In genomic region chr2:233811087-233811486, GRCh38 we compare ENCODE assay signal across 27 cellular contexts. TPM values are rescaled to one million over a fixed set of nuclear protein-coding genes. Genes with fewer than 3 reads are reported as not detected.
"Had no signal": no experiment of that assay in that cellular context is flagged by ENCODE, and none has a peak within 500 bp of the region (broad histone marks: within the 10 kb centered on the region; RNA-seq: fewer than 3 reads in every experiment).

No MANE protein-coding gene starts in this region.

- H3K36me3 Mint-ChIP-seq: activated naive CD4-positive, alpha-beta T cell treated with anti-CD3 and anti-CD28 coated beads, Interleukin-2, amount 50 U/mL, for 72 hours; brain; stimulated activated memory B cell treated with anti-CD40 and anti-IgM and Interleukin-4, amounts not matched to agents 10 μg/mL and 1 μg/mL and 100 μg/mL, for 72 hours; type B pancreatic cell had no signal

- H3K36me3 ChIP-seq: colonic mucosa, esophagus squamous epithelium, gastroesophageal sphincter, heart left ventricle, lower lobe of right lung, SJSA1, thoracic aorta had no signal

- DNase-seq: activated CD4-positive, alpha-beta T cell treated with anti-CD3 and anti-CD28 coated beads, Interleukin-2, amount 50 U/mL, for 4 hours; activated gamma-delta T cell treated with Interleukin-2 at 50 U/mL for 16 hours; activated T-cell treated with anti-CD3 and anti-CD28 coated beads for 4 hours; colonic mucosa; esophagus squamous epithelium; left colon; lower lobe of right lung; mesendoderm; mucosa of descending colon; stimulated activated CD4-positive, alpha-beta T cell treated with anti-CD3 and anti-CD28 coated beads, Interleukin-2, amount 100 ng/mL, for 24 hours; T-helper 1 cell had no signal

- H3K4me1 Mint-ChIP-seq: brain; stimulated activated memory B cell treated with anti-CD40 and anti-IgM and Interleukin-4, amounts not matched to agents 10 μg/mL and 1 μg/mL and 100 μg/mL, for 72 hours had no signal

- H3K4me3 ChIP-seq: colonic mucosa, dorsolateral prefrontal cortex, esophagus squamous epithelium, gastroesophageal sphincter, heart left ventricle, lower lobe of right lung, mucosa of descending colon, SJSA1, thoracic aorta had no signal

- H3K27me3 ChIP-seq: colonic mucosa had no signal

- ATAC-seq: activated naive CD4-positive, alpha-beta T cell treated with anti-CD3 and anti-CD28 coated beads, Interleukin-2, amount 50 U/mL, for 72 hours; gastroesophageal sphincter; heart left ventricle; left colon; lower lobe of right lung; mucosa of descending colon; stimulated activated memory B cell treated with anti-CD40 and anti-IgM and Interleukin-4, amounts not matched to agents 10 μg/mL and 1 μg/mL and 100 μg/mL, for 72 hours had no signal

- H3K27ac Mint-ChIP-seq: activated naive CD4-positive, alpha-beta T cell treated with anti-CD3 and anti-CD28 coated beads, Interleukin-2, amount 50 U/mL, for 72 hours; brain; progenitor cell of endocrine pancreas; stimulated activated memory B cell treated with anti-CD40 and anti-IgM and Interleukin-4, amounts not matched to agents 10 μg/mL and 1 μg/mL and 100 μg/mL, for 72 hours; type B pancreatic cell had no signal

- FAIRE-seq: islet of Langerhans, TTC549 had no signal

- H3K27ac ChIP-seq: colonic mucosa, dorsolateral prefrontal cortex, esophagus squamous epithelium, gastroesophageal sphincter, heart left ventricle, lower lobe of right lung, SJSA1, thoracic aorta had no signal

- H3K9me3 Mint-ChIP-seq: activated naive CD4-positive, alpha-beta T cell treated with anti-CD3 and anti-CD28 coated beads, Interleukin-2, amount 50 U/mL, for 72 hours; neural crest cell; stimulated activated memory B cell treated with anti-CD40 and anti-IgM and Interleukin-4, amounts not matched to agents 10 μg/mL and 1 μg/mL and 100 μg/mL, for 72 hours; type B pancreatic cell had no signal

- H3K9me3 ChIP-seq: colonic mucosa, esophagus squamous epithelium, gastroesophageal sphincter, lower lobe of right lung, mucosa of descending colon, SJSA1, thoracic aorta had no signal

- H3K4me1 ChIP-seq: colonic mucosa, esophagus squamous epithelium, gastroesophageal sphincter, heart left ventricle, lower lobe of right lung had no signal

- H3K4me3 Mint-ChIP-seq: brain; neural crest cell; stimulated activated memory B cell treated with anti-CD40 and anti-IgM and Interleukin-4, amounts not matched to agents 10 μg/mL and 1 μg/mL and 100 μg/mL, for 72 hours; type B pancreatic cell had no signal

RNA-seq across cellular contexts. Expression of gene MROH2A, which starts 33.0 kb away (rescaled TPM):
- total RNA-seq: activated naive CD4-positive, alpha-beta T cell treated with anti-CD3 and anti-CD28 coated beads, Interleukin-2, amount 50 U/mL, for 72 hours; aorta; colonic mucosa; gastroesophageal sphincter; lower lobe of right lung; neural crest cell; osteoblast; progenitor cell of endocrine pancreas; SJSA1; skeletal muscle tissue; thoracic aorta had no signal
- polyA plus RNA-seq: aorta, heart left ventricle had no signal

RNA-seq across cellular contexts. Expression of gene HJURP, which starts 43.2 kb away (rescaled TPM):
- polyA plus RNA-seq: aorta had no signal

RNA-seq across cellular contexts. Expression of gene UGT1A1, which starts 51.0 kb away (rescaled TPM):
- total RNA-seq: activated naive CD4-positive, alpha-beta T cell treated with anti-CD3 and anti-CD28 coated beads, Interleukin-2, amount 50 U/mL, for 72 hours; aorta; dorsolateral prefrontal cortex; heart left ventricle; neural crest cell; osteoblast; progenitor cell of endocrine pancreas; SJSA1; skeletal muscle tissue; thoracic aorta had no signal
